8 cellular contexts compared by ENCODE assay signal in the genomic region with DNA sequence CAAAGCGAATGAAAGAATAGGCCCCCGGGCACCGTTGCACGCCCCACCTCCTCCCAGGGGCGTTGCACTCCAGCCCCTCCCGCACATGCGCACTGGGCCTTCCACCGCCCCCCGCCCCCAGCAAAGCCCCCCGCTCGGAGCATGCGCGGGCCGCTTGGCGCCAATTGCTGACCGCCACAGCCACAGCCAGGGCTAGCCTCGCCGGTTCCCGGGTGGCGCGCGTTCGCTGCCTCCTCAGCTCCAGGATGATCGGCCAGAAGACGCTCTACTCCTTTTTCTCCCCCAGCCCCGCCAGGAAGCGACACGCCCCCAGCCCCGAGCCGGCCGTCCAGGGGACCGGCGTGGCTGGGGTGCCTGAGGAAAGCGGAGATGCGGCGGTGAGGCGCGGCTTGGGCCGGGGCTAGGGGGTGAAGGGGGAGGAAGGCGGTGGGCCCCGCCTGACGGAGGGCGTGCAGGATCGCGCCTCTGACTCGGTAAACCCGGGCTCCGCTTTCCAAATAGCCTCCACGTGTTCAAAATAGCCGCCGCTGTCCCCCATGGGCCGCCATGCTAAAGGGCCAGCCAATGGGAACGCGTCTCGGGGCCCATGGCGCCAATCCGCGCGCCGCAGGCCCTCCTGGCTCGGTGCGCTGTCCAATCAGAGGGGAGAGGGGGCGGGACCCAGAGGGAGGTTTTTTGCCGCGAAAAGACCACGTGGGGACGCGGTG. TPM values are rescaled to one million over a fixed set of nuclear protein-coding genes. Genes with fewer than 3 reads are reported as not detected.
DNase-seq lines count a peak whose midpoint lies in the region; ATAC-seq and TF ChIP-seq lines count a peak whose summit lies in the region.

Gene UNG, plus strand, starts transcription at position 163 of the 707 bp plus-strand sequence. Its CDS starts 83 bp downstream, at position 246.

- H3K27ac Mint-ChIP-seq in naive thymus-derived CD4-positive, alpha-beta T cell = peak within 1 kb of the TSS; percentile 22 to 88 (median 74)
- peak within 1 kb of the TSS; percentile 45 for H3K27ac Mint-ChIP-seq in stimulated activated memory B cell treated with anti-CD40 and anti-IgM and Interleukin-4, amounts not matched to agents 10 μg/mL and 1 μg/mL and 100 μg/mL, for 72 hours

- intact Hi-C loops in naive thymus-derived CD4-positive, alpha-beta T cell (cut with micrococcal nuclease) = loop anchor here (1.0 to 10.0 kb wide), 17 partner anchors 14 to 1517 kb away; partner anchors contain the start of genes FICD (in 2 of the 2), SART3 (in 2 of the 2), ANKRD13A (in 1 of the 2) and CORO1C (in 1 of the 2)

- peak within 1 kb of the TSS; percentile 90 for H3K27ac ChIP-seq in RWPE1
- peak within 1 kb of the TSS; percentile 75 for H3K27ac ChIP-seq in naive thymus-derived CD4-positive, alpha-beta T cell (ENCODE audit: low read depth, low read length)

- H3K9me3 ChIP-seq in naive thymus-derived CD4-positive, alpha-beta T cell (ENCODE audit: control insufficient read depth in 2 of 3, low read length in 3 of 3) = no peaks in the 10 kb centered on the region

- peaks cover 0 to 22% (median 3%) of the 10 kb centered on the region in 5 donors for H3K36me3 Mint-ChIP-seq in naive thymus-derived CD4-positive, alpha-beta T cell
- peaks cover 5% of the 10 kb centered on the region for H3K36me3 Mint-ChIP-seq in stimulated activated memory B cell treated with anti-CD40 and anti-IgM and Interleukin-4, amounts not matched to agents 10 μg/mL and 1 μg/mL and 100 μg/mL, for 72 hours

- CTCF ChIA-PET in RWPE1 (lab: Yijun Ruan, JAX) = interaction anchor here (0.6 to 0.8 kb wide), 3 partner anchors 11 to 282 kb away, joined by 3 to 6 read pairs (median 3); no protein-coding TSS in a partner anchor
- CTCF ChIA-PET in naive thymus-derived CD4-positive, alpha-beta T cell (lab: Charles Lee) = no interaction called here

- peak within 1 kb of the TSS; percentile 71 for H3K4me3 ChIP-seq in naive thymus-derived CD4-positive, alpha-beta T cell (ENCODE audit: low read length)

- no peak for TF ChIP-seq CTCF in RWPE1 (conservative IDR thresholded peaks at IDR 0.05; ENCODE audit: low read depth)

- H3K4me1 ChIP-seq in naive thymus-derived CD4-positive, alpha-beta T cell (ENCODE audit: control insufficient read depth in 2 of 2, insufficient read depth in 2 of 2, low read length in 2 of 2) = peaks cover 23 to 25% of the 10 kb centered on the region in 2 donors

- peak; percentile 92 for ATAC-seq in naive thymus-derived CD4-positive, alpha-beta T cell
- peak; percentile 98 for ATAC-seq in stimulated activated memory B cell treated with anti-CD40 and anti-IgM and Interleukin-4, amounts not matched to agents 10 μg/mL and 1 μg/mL and 100 μg/mL, for 72 hours

- H3K27me3 Mint-ChIP-seq in naive thymus-derived CD4-positive, alpha-beta T cell = no peaks in the 10 kb centered on the region
- no peaks in the 10 kb centered on the region for H3K27me3 Mint-ChIP-seq in stimulated activated memory B cell treated with anti-CD40 and anti-IgM and Interleukin-4, amounts not matched to agents 10 μg/mL and 1 μg/mL and 100 μg/mL, for 72 hours

- H3K9me3 Mint-ChIP-seq in naive thymus-derived CD4-positive, alpha-beta T cell = no peaks in the 10 kb centered on the region
- no peaks in the 10 kb centered on the region for H3K9me3 Mint-ChIP-seq in stimulated activated memory B cell treated with anti-CD40 and anti-IgM and Interleukin-4, amounts not matched to agents 10 μg/mL and 1 μg/mL and 100 μg/mL, for 72 hours

- H3K36me3 ChIP-seq in naive thymus-derived CD4-positive, alpha-beta T cell (ENCODE audit: control insufficient read depth in 2 of 3, insufficient read depth in 3 of 3, low read length in 3 of 3) = peaks cover 0 to 13% (median 0%) of the 10 kb centered on the region in 3 experiments

- H3K27me3 ChIP-seq in naive thymus-derived CD4-positive, alpha-beta T cell (ENCODE audit: control insufficient read depth in 2 of 2, insufficient read depth in 2 of 2, low read length in 2 of 2) = no peaks in the 10 kb centered on the region

- POLR2A ChIA-PET in RWPE1 (lab: Yijun Ruan, JAX; ENCODE audit: low non-redundant PET) = no interaction called here
- POLR2A ChIA-PET in naive thymus-derived CD4-positive, alpha-beta T cell (lab: Charles Lee) = interaction anchor here (1.1 to 1.2 kb wide), 2 partner anchors 13 to 14 kb away, joined by 3 to 7 read pairs; no protein-coding TSS in a partner anchor

- DNase-seq in Daoy (ENCODE audit: low read depth) = peak; percentile 98
- peak; percentile 93 for DNase-seq in H4 (ENCODE audit: low spot score)
- DNase-seq in LoVo (ENCODE audit: low spot score) = peak; percentile 99
- peak; percentile 99 for DNase-seq in RWPE1 (ENCODE audit: low spot score)
- peak; percentile 93 to 96 for DNase-seq in activated T-helper 1 cell treated with anti-CD3 and anti-CD28 coated beads, Interleukin-2, amount 50 U/mL, for 16 hours (ENCODE audit: low read depth in 1 of 2, low spot score in 1 of 2)
- DNase-seq in fibroblast of gingiva (ENCODE audit: low read depth) = peak; percentile 93
- peak; percentile 91 to 97 (median 95) for DNase-seq in naive thymus-derived CD4-positive, alpha-beta T cell

- H3K4me1 Mint-ChIP-seq in naive thymus-derived CD4-positive, alpha-beta T cell = peaks cover 27 to 50% (median 44%) of the 10 kb centered on the region in 7 donors
- peaks cover 41% of the 10 kb centered on the region for H3K4me1 Mint-ChIP-seq in stimulated activated memory B cell treated with anti-CD40 and anti-IgM and Interleukin-4, amounts not matched to agents 10 μg/mL and 1 μg/mL and 100 μg/mL, for 72 hours

- peak within 1 kb of the TSS; percentile 84 to 90 (median 88) for H3K4me3 Mint-ChIP-seq in naive thymus-derived CD4-positive, alpha-beta T cell
- H3K4me3 Mint-ChIP-seq in stimulated activated memory B cell treated with anti-CD40 and anti-IgM and Interleukin-4, amounts not matched to agents 10 μg/mL and 1 μg/mL and 100 μg/mL, for 72 hours = peak within 1 kb of the TSS; percentile 83

RNA-seq across cellular contexts. Expression of gene UNG, which starts in this region (rescaled TPM):
- 48.4 and 97.2 TPM in 2 replicates for total RNA-seq in Daoy (2014; rRNA removed; shearing (Covaris generic))
- 57.7 and 58.0 TPM in 2 replicates for total RNA-seq in H4 (2014; rRNA removed; shearing (Covaris generic))
- 10 to 100 TPM in 3 of 5 experiments, 1 to 10 TPM in 2; 7.7 to 54.8 (median 13.6) TPM for total RNA-seq in naive thymus-derived CD4-positive, alpha-beta T cell
- 10 to 100 TPM; 21.9 to 34.7 TPM for polyA plus RNA-seq in naive thymus-derived CD4-positive, alpha-beta T cell

Comparison
In these comparisons a context has a peak if more than half of its experiments do, and no peak if none do; other contexts are left out.
1. Peak in every context shown above with its lines: DNase-seq, ATAC-seq, H3K4me3 ChIP-seq and H3K27ac ChIP-seq.